In the genomic region with DNA sequence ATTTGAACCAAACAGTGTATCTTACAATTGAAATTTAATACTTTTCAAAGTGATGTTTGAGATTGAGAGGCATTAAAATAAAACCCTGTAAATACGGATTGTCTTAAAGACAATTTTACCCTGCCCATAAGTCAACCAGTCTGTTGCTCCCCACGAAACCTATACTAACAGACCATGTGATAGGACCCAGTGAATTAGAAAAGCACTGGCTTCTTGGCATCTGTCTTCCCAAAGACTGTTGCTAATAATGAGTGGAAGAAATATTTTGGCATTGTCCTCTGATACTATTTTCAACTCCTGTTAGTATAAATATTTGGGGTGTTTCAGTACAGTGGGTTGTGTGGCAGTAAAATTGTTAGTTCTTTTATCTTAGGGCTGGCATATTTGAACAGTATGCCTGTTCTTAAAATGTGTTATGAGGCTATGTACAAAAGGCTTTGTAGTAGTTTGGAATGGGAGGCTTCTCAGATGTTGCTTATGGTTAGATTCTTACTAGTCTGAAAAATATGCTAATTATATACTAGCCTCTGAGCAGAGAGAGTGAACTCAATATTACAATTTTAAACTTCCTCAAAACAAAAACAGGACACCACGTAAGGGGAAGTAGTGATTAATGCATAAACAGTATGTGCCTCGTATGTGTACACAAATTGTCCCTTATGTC, we compare ENCODE assay signal across 8 cellular contexts.
DNase-seq lines count a peak whose midpoint lies in the region; ATAC-seq, FAIRE-seq and TF ChIP-seq lines count a peak whose summit lies in the region.

No MANE protein-coding gene starts in this region.

- 50 to 70% (median 63%) methylated on average over 4 of the region's 4 CpGs for WGBS in small intestine, 3 donors

- CTCF ChIA-PET in activated naive CD4-positive, alpha-beta T cell treated with anti-CD3 and anti-CD28 coated beads for 36 hours (lab: Charles Lee): no interaction called here

- TF ChIP-seq CTCF in tibial artery (IDR thresholded peaks at IDR 0.05): no peak

- DNase-seq in activated naive CD4-positive, alpha-beta T cell treated with anti-CD3 and anti-CD28 coated beads for 36 hours: no peak
- DNase-seq in activated naive CD4-positive, alpha-beta T cell (lab: John Stamatoyannopoulos, UW): no peak
- DNase-seq in tibial artery (no peak), small intestine (no peak)
- DNase-seq in activated CD4-positive, alpha-beta T cell treated with anti-CD3 and anti-CD28 coated beads for 1 hour: no peak
- no peak for DNase-seq in effector CD8-positive, alpha-beta T cell (lab: John Stamatoyannopoulos, UW)

- H3K4me1 ChIP-seq in tibial artery: peaks cover 0 to 59% (median 40%) of the 10 kb centered on the region in 4 donors
- peaks cover 2 to 34% of the 10 kb centered on the region in 2 donors for H3K4me1 ChIP-seq in small intestine (ENCODE audit: control insufficient read depth in 2 of 2, insufficient read depth in 1 of 2, low read depth in 1 of 2, low read length in 1 of 2)

- H3K4me3 ChIP-seq in tibial artery: no peak overlapping the region
- H3K4me3 ChIP-seq in small intestine (ENCODE audit: low read depth in 1 of 2, low read length in 2 of 2): no peak overlapping the region

- no peak for FAIRE-seq in small intestine (lab: Jason Lieb, UNC)

- H3K27ac ChIP-seq in tibial artery: peak overlapping the region; percentile 26 to 80
- peak overlapping the region in 1 of 2 donors; percentile 84 for H3K27ac ChIP-seq in small intestine (ENCODE audit: low read depth in 1 of 2, low read length in 1 of 2)

- peak; percentile 56 for ATAC-seq in HG03097 (IDR thresholded peaks at IDR 0.05; ENCODE audit: low FRiP score, unreplicated experiment)

- peaks cover 54% of the 10 kb centered on the region for H3K36me3 Mint-ChIP-seq in activated naive CD4-positive, alpha-beta T cell treated with anti-CD3 and anti-CD28 coated beads for 36 hours (ENCODE audit: low read depth)
- H3K36me3 Mint-ChIP-seq in dendritic cell treated with granulocyte-macrophage colony-stimulating factor and Interleukin-4, amounts not matched to agents 40 ng/mL and 50 ng/mL, for 4 days (ENCODE audit: low read depth): peaks cover 9% of the 10 kb centered on the region

- no peaks in the 10 kb centered on the region for H3K27me3 Mint-ChIP-seq in activated naive CD4-positive, alpha-beta T cell treated with anti-CD3 and anti-CD28 coated beads for 36 hours (ENCODE audit: low read depth)
- H3K27me3 Mint-ChIP-seq in dendritic cell treated with granulocyte-macrophage colony-stimulating factor and Interleukin-4, amounts not matched to agents 40 ng/mL and 50 ng/mL, for 4 days: no peaks in the 10 kb centered on the region

- H3K27me3 ChIP-seq in tibial artery: no peaks in the 10 kb centered on the region
- H3K27me3 ChIP-seq in small intestine (ENCODE audit: control insufficient read depth in 2 of 2, insufficient read depth in 2 of 2, low read length in 2 of 2): no peaks in the 10 kb centered on the region

- H3K4me3 Mint-ChIP-seq in activated naive CD4-positive, alpha-beta T cell treated with anti-CD3 and anti-CD28 coated beads for 36 hours: no peak overlapping the region
- no peak overlapping the region for H3K4me3 Mint-ChIP-seq in dendritic cell treated with granulocyte-macrophage colony-stimulating factor and Interleukin-4, amounts not matched to agents 40 ng/mL and 50 ng/mL, for 4 days

- H3K36me3 ChIP-seq in tibial artery (no peaks in the 10 kb centered on the region), small intestine (ENCODE audit: control insufficient read depth in 2 of 2, insufficient read depth in 2 of 2, low read length in 2 of 2) (no peaks in the 10 kb centered on the region)

- no peaks in the 10 kb centered on the region for H3K9me3 ChIP-seq in tibial artery
- H3K9me3 ChIP-seq in small intestine (ENCODE audit: control insufficient read depth, low read depth): no peaks in the 10 kb centered on the region

- peaks cover 71% of the 10 kb centered on the region for H3K4me1 Mint-ChIP-seq in activated naive CD4-positive, alpha-beta T cell treated with anti-CD3 and anti-CD28 coated beads for 36 hours (ENCODE audit: low read depth)
- H3K4me1 Mint-ChIP-seq in dendritic cell treated with granulocyte-macrophage colony-stimulating factor and Interleukin-4, amounts not matched to agents 40 ng/mL and 50 ng/mL, for 4 days (ENCODE audit: low read depth): peaks cover 23% of the 10 kb centered on the region

- intact Hi-C loops in activated naive CD4-positive, alpha-beta T cell treated with anti-CD3 and anti-CD28 coated beads for 36 hours (cut with micrococcal nuclease): no loop called here
- intact Hi-C loops in dendritic cell treated with granulocyte-macrophage colony-stimulating factor and Interleukin-4, amounts not matched to agents 40 ng/mL and 50 ng/mL, for 4 days (cut with micrococcal nuclease): no loop called here
- intact Hi-C loops in tibial artery (cut with DNase I; ENCODE audit: low total_unique reads): no loop called here

- peak overlapping the region; percentile 67 for H3K27ac Mint-ChIP-seq in activated naive CD4-positive, alpha-beta T cell treated with anti-CD3 and anti-CD28 coated beads for 36 hours
- peak overlapping the region; percentile 55 for H3K27ac Mint-ChIP-seq in dendritic cell treated with granulocyte-macrophage colony-stimulating factor and Interleukin-4, amounts not matched to agents 40 ng/mL and 50 ng/mL, for 4 days

- H3K9me3 Mint-ChIP-seq in activated naive CD4-positive, alpha-beta T cell treated with anti-CD3 and anti-CD28 coated beads for 36 hours: no peaks in the 10 kb centered on the region
- H3K9me3 Mint-ChIP-seq in dendritic cell treated with granulocyte-macrophage colony-stimulating factor and Interleukin-4, amounts not matched to agents 40 ng/mL and 50 ng/mL, for 4 days: no peaks in the 10 kb centered on the region
